Comparison of ENCODE assay signal across 25 cellular contexts in the genomic region with DNA sequence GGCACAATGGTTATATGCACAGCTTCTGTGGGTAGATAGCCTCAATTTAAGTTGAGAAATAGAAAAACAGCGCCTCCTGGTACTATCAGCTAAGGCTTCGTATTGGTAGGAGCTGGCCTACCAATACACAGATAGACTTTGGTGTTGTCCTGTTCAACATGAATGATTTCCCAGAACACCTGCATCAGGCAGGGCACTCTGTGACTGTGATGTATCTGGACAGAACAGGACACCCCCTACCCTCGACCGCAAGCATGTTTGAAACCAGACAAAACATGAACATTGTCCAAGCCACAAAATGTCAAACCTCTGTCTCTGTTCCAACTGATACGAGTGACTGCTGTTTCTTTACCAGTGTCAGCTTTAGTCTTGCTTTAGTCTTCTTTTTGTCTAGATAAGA.
"Had no signal": no experiment of that assay in that cellular context is flagged by ENCODE, and none has a peak within 500 bp of the region (broad histone marks: within the 10 kb centered on the region; RNA-seq: fewer than 3 reads in every experiment).

No MANE protein-coding gene starts in this region.

- H3K4me3 ChIP-seq: colonic mucosa, coronary artery, dorsolateral prefrontal cortex, esophagus muscularis mucosa, esophagus squamous epithelium, gastrocnemius medialis, gastroesophageal sphincter, heart left ventricle, heart right ventricle had no signal

- H3K27ac ChIP-seq: colonic mucosa, coronary artery, dorsolateral prefrontal cortex, epithelial cell of prostate, esophagus muscularis mucosa, esophagus squamous epithelium, foreskin keratinocyte, gastrocnemius medialis, gastroesophageal sphincter, heart left ventricle, heart right ventricle had no signal

- H3K4me1 ChIP-seq: colonic mucosa, esophagus muscularis mucosa, esophagus squamous epithelium, foreskin keratinocyte, gastrocnemius medialis, gastroesophageal sphincter had no signal

- H3K4me3 Mint-ChIP-seq: dendritic cell treated with granulocyte-macrophage colony-stimulating factor and Interleukin-4, amounts not matched to agents 40 ng/mL and 50 ng/mL, for 4 days; effector memory CD8-positive, alpha-beta T cell; endodermal cell had no signal

- H3K36me3 ChIP-seq: colonic mucosa, esophagus muscularis mucosa, esophagus squamous epithelium, gastrocnemius medialis, gastroesophageal sphincter, heart left ventricle, heart right ventricle had no signal

- DNase-seq: colonic mucosa; cortex of kidney; dermis blood vessel endothelial cell; dorsolateral prefrontal cortex; effector CD4-positive, alpha-beta T cell; effector CD8-positive, alpha-beta T cell; effector memory CD4-positive, alpha-beta T cell; effector memory CD8-positive, alpha-beta T cell; endodermal cell; erythroblast; esophagus squamous epithelium; foreskin fibroblast; foreskin keratinocyte; foreskin melanocyte; glutamatergic neuron; head of caudate nucleus; heart left ventricle; heart right ventricle had no signal

- H3K27ac Mint-ChIP-seq: dendritic cell treated with granulocyte-macrophage colony-stimulating factor and Interleukin-4, amounts not matched to agents 40 ng/mL and 50 ng/mL, for 4 days; effector memory CD8-positive, alpha-beta T cell; endodermal cell had no signal

- ATAC-seq: effector memory CD8-positive, alpha-beta T cell; esophagus mucosa; foreskin keratinocyte; gastrocnemius medialis; gastroesophageal sphincter; heart left ventricle had no signal

- H3K9me3 ChIP-seq: colonic mucosa, esophagus muscularis mucosa, esophagus squamous epithelium, gastrocnemius medialis, gastroesophageal sphincter, heart left ventricle had no signal

- H3K27me3 ChIP-seq: colonic mucosa, dorsolateral prefrontal cortex, esophagus muscularis mucosa, foreskin keratinocyte, gastrocnemius medialis, gastroesophageal sphincter, heart left ventricle, heart right ventricle had no signal
